11 cellular contexts compared by ENCODE assay signal in the genomic region with DNA sequence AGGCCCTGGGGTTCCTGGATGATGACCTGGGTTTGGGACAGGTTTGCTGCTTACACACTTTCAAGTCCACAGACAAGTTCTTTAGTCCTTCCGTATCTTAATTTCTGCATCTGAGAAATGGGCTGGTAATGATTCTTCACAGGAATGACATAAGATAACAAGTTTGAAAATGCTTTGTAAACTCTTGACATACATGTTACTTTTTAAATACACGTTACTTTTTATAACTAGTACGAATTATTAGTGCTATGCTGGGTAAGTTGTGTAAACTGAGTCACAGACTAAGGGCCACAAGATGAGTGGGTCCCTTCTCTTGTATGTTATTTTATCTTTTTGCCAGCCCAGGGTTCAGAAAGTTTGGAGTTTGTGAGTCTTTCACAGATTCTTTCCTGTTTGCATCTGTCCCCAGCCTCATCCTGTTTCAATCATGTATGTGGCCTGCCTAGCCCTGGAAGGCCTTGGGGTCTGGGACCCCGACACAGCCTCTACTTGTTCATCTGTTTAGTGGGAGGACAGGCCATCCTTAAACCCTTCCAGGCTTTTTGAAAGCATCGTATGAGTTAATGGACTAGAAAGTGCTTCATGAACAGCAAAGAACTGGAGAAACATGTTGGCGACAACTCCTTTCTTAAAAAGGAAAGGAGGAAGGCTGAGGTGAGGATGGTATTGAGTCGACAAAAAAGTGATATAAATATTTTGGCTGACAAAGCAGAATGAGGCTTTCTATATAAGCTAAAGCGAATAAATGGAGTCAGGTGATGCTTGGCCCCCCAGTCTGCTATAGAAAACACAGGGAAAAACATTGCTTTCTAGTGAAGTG. TPM values are rescaled to one million over a fixed set of nuclear protein-coding genes. Genes with fewer than 3 reads are reported as not detected.
DNase-seq lines count a peak whose midpoint lies in the region; ATAC-seq and TF ChIP-seq lines count a peak whose summit lies in the region.
"Had no signal": no experiment of that assay in that cellular context is flagged by ENCODE, and none has a peak within 500 bp of the region (broad histone marks: within the 10 kb centered on the region; RNA-seq: fewer than 3 reads in every experiment).

No MANE protein-coding gene starts in this region.

- intact Hi-C loops in Right ventricle myocardium inferior (cut with DNase I): loop anchor here (10.0 kb wide), 2 partner anchors 149 to 471 kb away; a partner anchor contains a TSS

- H3K4me3 Mint-ChIP-seq in naive thymus-derived CD8-positive, alpha-beta T cell: peak overlapping the region in 9 of 10 donors; percentile 64 to 85 (median 77)

- peaks cover 9% of the 10 kb centered on the region for H3K4me1 ChIP-seq in cardiac muscle cell (ENCODE audit: low read depth)
- H3K4me1 ChIP-seq in duodenal mucosa (ENCODE audit: control insufficient read depth in 1 of 2, insufficient read depth in 2 of 2, low read length in 2 of 2): peaks cover 10 to 11% of the 10 kb centered on the region in 2 donors

- ATAC-seq in Right ventricle myocardium inferior: no peak
- ATAC-seq in naive thymus-derived CD8-positive, alpha-beta T cell: no peak
- ATAC-seq in left lobe of liver: no peak
- no peak for ATAC-seq in GM21381 (IDR thresholded peaks at IDR 0.05; ENCODE audit: unreplicated experiment)

- peak overlapping the region in 9 of 10 donors; percentile 23 to 87 (median 43) for H3K27ac Mint-ChIP-seq in naive thymus-derived CD8-positive, alpha-beta T cell
- H3K27ac Mint-ChIP-seq: stimulated activated naive CD8-positive, alpha-beta T cell treated with anti-CD3 and anti-CD28 coated beads, Interleukin-15, Interleukin-2, amounts not matched to agents 100 ng/mL and 50 ng/mL, for 24 hours had no signal

- H3K36me3 Mint-ChIP-seq in naive thymus-derived CD8-positive, alpha-beta T cell: no peaks in the 10 kb centered on the region

- H3K27me3 ChIP-seq in cardiac muscle cell (no peaks in the 10 kb centered on the region), duodenal mucosa (ENCODE audit: control insufficient read depth in 1 of 2, insufficient read depth in 2 of 2, low read length in 2 of 2) (no peaks in the 10 kb centered on the region)

- peaks cover 0 to 1% (median 0%) of the 10 kb centered on the region in 9 donors for H3K9me3 Mint-ChIP-seq in naive thymus-derived CD8-positive, alpha-beta T cell
- H3K9me3 Mint-ChIP-seq: stimulated activated naive CD8-positive, alpha-beta T cell treated with anti-CD3 and anti-CD28 coated beads, Interleukin-15, Interleukin-2, amounts not matched to agents 100 ng/mL and 50 ng/mL, for 24 hours had no signal

- no peak for DNase-seq in cardiac muscle cell (ENCODE audit: low read depth in 1 of 2, low spot score in 1 of 2)
- DNase-seq in Right ventricle myocardium inferior (ENCODE audit: missing footprints): no peak
- no peak for DNase-seq in naive thymus-derived CD8-positive, alpha-beta T cell
- no peak for DNase-seq in left lobe of liver (ENCODE audit: low spot score)
- DNase-seq in SIG-M5 treated with dmso at 0.1 percent for 504 hours (lab: John Stamatoyannopoulos, UW; ENCODE audit: unreplicated experiment): no peak
- no peak for DNase-seq in SK-N-DZ (ENCODE audit: low spot score)
- DNase-seq: aorta, NCI-H1694 had no signal

- peak overlapping the region; percentile 8 for H3K27ac ChIP-seq in cardiac muscle cell
- no peak overlapping the region for H3K27ac ChIP-seq in duodenal mucosa (ENCODE audit: low read depth, low read length)

- peaks cover 7 to 25% (median 20%) of the 10 kb centered on the region in 4 donors for H3K4me1 Mint-ChIP-seq in naive thymus-derived CD8-positive, alpha-beta T cell

- TF ChIP-seq CTCF in cardiac muscle cell (IDR thresholded peaks at IDR 0.05; ENCODE audit: low read depth, low read length): no peak

- no peaks in the 10 kb centered on the region for H3K9me3 ChIP-seq in cardiac muscle cell (ENCODE audit: low read depth)
- H3K9me3 ChIP-seq in duodenal mucosa (ENCODE audit: control insufficient read depth in 1 of 2, low read length in 2 of 2): peaks cover 0 to 2% of the 10 kb centered on the region in 2 donors

- H3K4me3 ChIP-seq in cardiac muscle cell (no peak overlapping the region), duodenal mucosa (ENCODE audit: low read depth in 1 of 2, low read length in 2 of 2) (peak overlapping the region; percentile 36 to 42)

- peak overlapping the region in 1 of 2 donors; percentile 20 for H3K9ac ChIP-seq in duodenal mucosa (ENCODE audit: low read depth in 1 of 2, low read length in 2 of 2)

- POLR2A ChIA-PET in naive thymus-derived CD8-positive, alpha-beta T cell (lab: Charles Lee): no interaction called here

- H3K36me3 ChIP-seq in cardiac muscle cell (no peaks in the 10 kb centered on the region), duodenal mucosa (ENCODE audit: control insufficient read depth in 1 of 2, insufficient read depth in 2 of 2, low read length in 2 of 2) (no peaks in the 10 kb centered on the region)

- H3K27me3 Mint-ChIP-seq in naive thymus-derived CD8-positive, alpha-beta T cell: peaks cover 0 to 9% (median 3%) of the 10 kb centered on the region in 5 donors
- H3K27me3 Mint-ChIP-seq: stimulated activated naive CD8-positive, alpha-beta T cell treated with anti-CD3 and anti-CD28 coated beads, Interleukin-15, Interleukin-2, amounts not matched to agents 100 ng/mL and 50 ng/mL, for 24 hours had no signal

RNA-seq across cellular contexts. Expression of a gene that starts 9.3 kb away (rescaled TPM):
- 15.2 and 26.0 TPM in 2 replicates for total RNA-seq in cardiac muscle cell
- 20.0 and 22.0 TPM in 2 replicates for polyA plus RNA-seq in cardiac muscle cell
- 1.6 TPM for total RNA-seq in Right ventricle myocardium inferior
- under 1 TPM; 0.68 to 0.69 TPM for total RNA-seq in naive thymus-derived CD8-positive, alpha-beta T cell
- 1 to 10 TPM in 1 of 3 donors, under 1 TPM in 2; 0.47 to 1.1 (median 0.98) TPM for polyA plus RNA-seq in naive thymus-derived CD8-positive, alpha-beta T cell
- 5.7 TPM for total RNA-seq in left lobe of liver
- polyA plus RNA-seq in SK-N-DZ (2014; cell fraction: cytosol; rRNA removed): 1.5 and 1.6 TPM in 2 replicates
- polyA plus RNA-seq in SK-N-DZ (2014; cell fraction: nucleus; rRNA removed): 1.1 and 4.9 TPM in 2 replicates
